ENCODE assay signal across 19 cellular contexts in the genomic region with DNA sequence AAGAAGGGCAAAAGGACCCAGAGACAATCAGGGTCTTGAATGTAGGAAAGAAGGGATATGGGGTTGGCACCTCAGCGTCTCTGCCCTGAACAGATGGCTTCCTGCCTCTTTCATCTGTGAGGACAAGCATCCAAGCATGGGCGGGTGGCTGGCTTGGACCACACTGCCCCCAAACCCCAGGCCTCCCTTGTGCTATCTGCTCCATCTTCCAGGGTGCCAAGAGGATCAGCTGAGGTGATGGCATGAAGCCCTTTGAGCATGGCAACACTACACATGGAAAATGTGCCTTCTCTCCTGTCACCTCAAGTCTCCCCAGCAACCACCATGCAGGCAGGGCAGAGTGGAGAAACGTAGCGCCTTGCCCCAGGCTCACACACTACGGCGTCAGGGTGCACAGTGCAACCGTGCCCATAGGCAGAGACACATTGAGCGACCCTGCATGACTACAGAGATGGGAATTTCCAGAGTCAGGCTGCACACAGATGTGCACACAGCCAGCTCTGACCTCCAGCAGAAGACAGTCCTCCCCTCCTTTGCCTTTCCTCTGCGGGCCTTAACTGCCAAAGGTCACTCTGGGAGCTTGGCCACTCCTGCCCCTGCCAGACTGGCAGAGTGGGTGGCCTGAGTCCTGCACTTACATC. TPM values are rescaled to one million over a fixed set of nuclear protein-coding genes. Genes with fewer than 3 reads are reported as not detected.
"Had no signal": no experiment of that assay in that cellular context is flagged by ENCODE, and none has a peak within 500 bp of the region (broad histone marks: within the 10 kb centered on the region; RNA-seq: fewer than 3 reads in every experiment).

No MANE protein-coding gene starts in this region.

- H3K36me3 ChIP-seq: breast epithelium, left lung, transverse colon, vagina had no signal

- H3K4me1 Mint-ChIP-seq: activated naive CD8-positive, alpha-beta T cell treated with anti-CD3 and anti-CD28 coated beads, Interleukin-2, amount 50 U/mL, for 24 hours had no signal

- H3K4me3 ChIP-seq: left lung, transverse colon had no signal

- H3K4me3 Mint-ChIP-seq: activated naive CD4-positive, alpha-beta T cell treated with anti-CD3 and anti-CD28 coated beads for 36 hours; activated naive CD8-positive, alpha-beta T cell treated with anti-CD3 and anti-CD28 coated beads, Interleukin-2, amount 50 U/mL, for 24 hours; activated T-cell treated with anti-CD3 and anti-CD28 coated beads, Interleukin-2, amount 50 U/mL, for 4 hours; endodermal cell; neural crest cell had no signal

- H3K4me1 ChIP-seq: left lung had no signal

- H3K9me3 ChIP-seq: breast epithelium, left lung, transverse colon, vagina had no signal

- ATAC-seq: activated naive CD8-positive, alpha-beta T cell treated with anti-CD3 and anti-CD28 coated beads, Interleukin-2, amount 50 U/mL, for 24 hours; left lung; stimulated activated naive CD8-positive, alpha-beta T cell treated with anti-CD3 and anti-CD28 coated beads, Interleukin-15, Interleukin-2, amounts not matched to agents 100 U/mL and 50 U/mL, for 24 hours had no signal

- H3K9me3 Mint-ChIP-seq: activated naive CD4-positive, alpha-beta T cell treated with anti-CD3 and anti-CD28 coated beads for 36 hours; activated naive CD8-positive, alpha-beta T cell treated with anti-CD3 and anti-CD28 coated beads, Interleukin-2, amount 50 U/mL, for 24 hours; activated T-cell treated with anti-CD3 and anti-CD28 coated beads, Interleukin-2, amount 50 U/mL, for 4 hours; endodermal cell; neural crest cell had no signal

- H3K27ac Mint-ChIP-seq: activated naive CD4-positive, alpha-beta T cell treated with anti-CD3 and anti-CD28 coated beads for 36 hours; activated naive CD8-positive, alpha-beta T cell treated with anti-CD3 and anti-CD28 coated beads, Interleukin-2, amount 50 U/mL, for 24 hours; endodermal cell had no signal

- DNase-seq: activated CD4-positive, alpha-beta T cell treated with anti-CD3 and anti-CD28 coated beads, Interleukin-2, amount 50 U/mL, for 1 hour; activated CD4-positive, CD25-positive, alpha-beta regulatory T cell treated with anti-CD3 and anti-CD28 coated beads, Interleukin-2, amount 50 U/mL, for 72 hours; activated CD8-positive, alpha-beta memory T cell treated with anti-CD3 and anti-CD28 coated beads, Interleukin-2, amount 50 U/mL, for 4 hours; activated naive CD4-positive, alpha-beta T cell treated with anti-CD3 and anti-CD28 coated beads for 36 hours; activated naive CD8-positive, alpha-beta T cell treated with anti-CD3 and anti-CD28 coated beads, Interleukin-2, amount 50 U/mL, for 24 hours; activated T-cell treated with anti-CD3 and anti-CD28 coated beads, Interleukin-2, amount 50 U/mL, for 4 hours; aorta; endodermal cell; left lung; mammary epithelial cell; stimulated activated CD4-positive, alpha-beta T cell treated with anti-CD3 and anti-CD28 coated beads, Interleukin-2, amount 100 ng/mL, for 24 hours; stimulated activated naive CD8-positive, alpha-beta T cell treated with anti-CD3 and anti-CD28 coated beads, Interleukin-15, Interleukin-2, amounts not matched to agents 100 U/mL and 50 U/mL, for 24 hours; T-helper 2 cell; transverse colon had no signal

- H3K27ac ChIP-seq: epithelial cell of prostate, left lung, transverse colon had no signal

- H3K27me3 ChIP-seq: breast epithelium, vagina had no signal

RNA-seq across cellular contexts. Expression of gene KCNIP3, which starts 1.4 kb away (rescaled TPM):
- total RNA-seq: activated naive CD4-positive, alpha-beta T cell treated with anti-CD3 and anti-CD28 coated beads for 36 hours; activated T-cell treated with anti-CD3 and anti-CD28 coated beads, Interleukin-2, amount 50 U/mL, for 4 hours; mononuclear cell had no signal
